ENCODE assay signal across 8 cellular contexts in the genomic region with DNA sequence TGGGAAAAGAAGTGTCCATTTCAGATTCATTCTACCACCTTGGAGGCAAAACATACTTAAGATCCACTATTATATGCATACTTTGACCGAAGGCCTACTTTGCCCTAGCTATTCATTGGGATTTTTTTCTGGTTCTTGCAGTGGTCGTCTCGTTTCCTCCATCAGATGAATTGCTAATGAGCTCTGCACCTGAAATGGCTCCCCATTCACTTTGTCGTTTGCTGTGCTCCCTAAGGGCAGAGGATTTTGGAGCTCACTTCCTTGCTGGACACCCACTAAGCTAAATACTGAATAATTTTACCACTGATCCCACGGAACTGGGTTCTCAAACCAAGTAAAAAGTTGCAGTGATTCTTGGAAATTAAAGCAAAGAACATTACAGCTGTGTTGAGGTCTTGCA. TPM values are rescaled to one million over a fixed set of nuclear protein-coding genes. Genes with fewer than 3 reads are reported as not detected.
A peak's percentile ranks its signal among the peaks of the same experiment; 100 is the strongest.
DNase-seq lines count a peak whose midpoint lies in the region; ATAC-seq, FAIRE-seq and TF ChIP-seq lines count a peak whose summit lies in the region.

No MANE protein-coding gene starts in this region.

- H3K4me2 ChIP-seq in GM23338, result peak overlapping the region; percentile 85

- H3K9me2 ChIP-seq in GM23338 (ENCODE audit: insufficient read depth), result no peaks in the 10 kb centered on the region; the same call in 1 of the 2 replicates

- H3K27me3 ChIP-seq in GM23338 (ENCODE audit: insufficient read depth), result no peaks in the 10 kb centered on the region
- H3K27me3 ChIP-seq in gastrocnemius medialis, result no peaks in the 10 kb centered on the region

- no peak overlapping the region for H2AFZ ChIP-seq in GM23338

- POLR2A ChIA-PET in T-cell (lab: Charles Lee), result interaction anchor here (0.5 to 4.9 kb wide), 5 partner anchors 16 to 189 kb away, joined by 3 to 33 read pairs (median 11); a partner anchor contains a TSS

- TF ChIP-seq CTCF in GM23338 (conservative IDR thresholded peaks at IDR 0.05; ENCODE audit: low read depth in 2 of 2) (no peak), fibroblast of the aortic adventitia (IDR thresholded peaks at IDR 0.05; ENCODE audit: insufficient read depth, low read length) (no peak), gastrocnemius medialis (IDR thresholded peaks at IDR 0.05 in 4 of 5, conservative IDR thresholded peaks at IDR 0.05 in 1 of 5) (no peak)

- H3F3A ChIP-seq in GM23338 (replicated peaks; ENCODE audit: low read depth), result no peaks in the 10 kb centered on the region; the same call in 1 of the 2 replicates

- DNase-seq in GM23338 (ENCODE audit: low spot score) (peak; percentile 47), T-cell (no peak), fibroblast of the aortic adventitia (ENCODE audit: low read depth) (no peak), gastrocnemius medialis (no peak), urothelium cell line (ENCODE audit: low spot score) (no peak), NOMO-1 treated with DMSO at 0.1 percent for 48 hours (lab: John Stamatoyannopoulos, UW; ENCODE audit: unreplicated experiment) (no peak), HuH-7.5 (ENCODE audit: low spot score) (no peak)

- peaks cover 7% of the 10 kb centered on the region for H3K27me3 Mint-ChIP-seq in GM23338 (ENCODE audit: insufficient read depth, low read depth, poor library complexity)
- H3K27me3 Mint-ChIP-seq in T-cell, result no peaks in the 10 kb centered on the region

- ATAC-seq in GM23338 (no peak), T-cell (replicated peaks in 1 of 4) (no peak), gastrocnemius medialis (no peak), GM21526 (IDR thresholded peaks at IDR 0.05; ENCODE audit: low FRiP score, unreplicated experiment) (no peak)

- peak overlapping the region; percentile 94 for H3K4me3 ChIP-seq in GM23338
- peak overlapping the region; percentile 79 for H3K4me3 ChIP-seq in fibroblast of the aortic adventitia (ENCODE audit: low read depth, low read length)
- peak overlapping the region; percentile 73 to 98 (median 91) for H3K4me3 ChIP-seq in gastrocnemius medialis

- H3K4me1 ChIP-seq in GM23338 (ENCODE audit: insufficient read depth), result peaks cover 11% of the 10 kb centered on the region; the same call in 1 of the 2 replicates
- H3K4me1 ChIP-seq in gastrocnemius medialis, result peaks cover 31 to 39% of the 10 kb centered on the region in 2 donors

- H3K36me3 ChIP-seq in GM23338 (ENCODE audit: insufficient read depth) (no peaks in the 10 kb centered on the region), gastrocnemius medialis (no peaks in the 10 kb centered on the region)

- no peak for FAIRE-seq in urothelium cell line (lab: Jason Lieb, UNC)

- H3K79me2 ChIP-seq in GM23338 (replicated peaks; ENCODE audit: insufficient read depth), result peaks cover 61% of the 10 kb centered on the region

- CTCF ChIA-PET in T-cell (lab: Charles Lee), result interaction anchor here (0.5 to 5.6 kb wide), 12 partner anchors 11 to 176 kb away, joined by 3 to 89 read pairs (median 5); a partner anchor contains a TSS

- H3K27ac ChIP-seq in GM23338 (ENCODE audit: low read depth) (peak overlapping the region; percentile 97), gastrocnemius medialis (peak overlapping the region; percentile 89 to 98 (median 95))

- peaks cover 24% of the 10 kb centered on the region for H3K4me1 Mint-ChIP-seq in GM23338
- H3K4me1 Mint-ChIP-seq in T-cell, result peaks cover 45 to 55% (median 50%) of the 10 kb centered on the region in 3 donors

- no peak overlapping the region for H3K27ac Mint-ChIP-seq in GM23338
- H3K27ac Mint-ChIP-seq in T-cell, result peak overlapping the region; percentile 92 to 94

- H3K36me3 Mint-ChIP-seq in GM23338 (ENCODE audit: low read depth), result peaks cover 20% of the 10 kb centered on the region
- peaks cover 3% of the 10 kb centered on the region for H3K36me3 Mint-ChIP-seq in T-cell

- TF ChIP-seq POLR2A in gastrocnemius medialis (IDR thresholded peaks at IDR 0.05), result no peak

- in situ Hi-C loops in gastrocnemius medialis (cut with MboI; ENCODE audit: low sequenced_read_pairs in 4 of 4), result no loop called here

- H3K4me3 Mint-ChIP-seq in GM23338, result peak overlapping the region; percentile 91
- H3K4me3 Mint-ChIP-seq in T-cell, result peak overlapping the region; percentile 92 to 96 (median 95)

- no peaks in the 10 kb centered on the region for H3K9me3 ChIP-seq in gastrocnemius medialis

- intact Hi-C loops in gastrocnemius medialis (cut with DNase I; ENCODE audit: low total_unique reads), result loop anchor here (5.0 kb wide), 3 partner anchors 38 to 132 kb away; no protein-coding TSS in a partner anchor

- H3K9me3 Mint-ChIP-seq in GM23338 (no peaks in the 10 kb centered on the region; the same call in 2 of the 3 replicates), T-cell (peaks cover 0 to 9% (median 4%) of the 10 kb centered on the region in 3 donors)

- peaks cover 3% of the 10 kb centered on the region; the same call in 1 of the 2 replicates for H4K20me1 ChIP-seq in GM23338 (replicated peaks; ENCODE audit: insufficient read depth)

TF ChIP-seq in GM23338, 12 proteins besides CTCF, POLR2A, EP300 and RAD21 (continues in another document):
- no peak for TF ChIP-seq EZH2phosphoT487 (IDR thresholded peaks at IDR 0.05; ENCODE audit: unreplicated experiment)
- TF ChIP-seq, protein P1, sequence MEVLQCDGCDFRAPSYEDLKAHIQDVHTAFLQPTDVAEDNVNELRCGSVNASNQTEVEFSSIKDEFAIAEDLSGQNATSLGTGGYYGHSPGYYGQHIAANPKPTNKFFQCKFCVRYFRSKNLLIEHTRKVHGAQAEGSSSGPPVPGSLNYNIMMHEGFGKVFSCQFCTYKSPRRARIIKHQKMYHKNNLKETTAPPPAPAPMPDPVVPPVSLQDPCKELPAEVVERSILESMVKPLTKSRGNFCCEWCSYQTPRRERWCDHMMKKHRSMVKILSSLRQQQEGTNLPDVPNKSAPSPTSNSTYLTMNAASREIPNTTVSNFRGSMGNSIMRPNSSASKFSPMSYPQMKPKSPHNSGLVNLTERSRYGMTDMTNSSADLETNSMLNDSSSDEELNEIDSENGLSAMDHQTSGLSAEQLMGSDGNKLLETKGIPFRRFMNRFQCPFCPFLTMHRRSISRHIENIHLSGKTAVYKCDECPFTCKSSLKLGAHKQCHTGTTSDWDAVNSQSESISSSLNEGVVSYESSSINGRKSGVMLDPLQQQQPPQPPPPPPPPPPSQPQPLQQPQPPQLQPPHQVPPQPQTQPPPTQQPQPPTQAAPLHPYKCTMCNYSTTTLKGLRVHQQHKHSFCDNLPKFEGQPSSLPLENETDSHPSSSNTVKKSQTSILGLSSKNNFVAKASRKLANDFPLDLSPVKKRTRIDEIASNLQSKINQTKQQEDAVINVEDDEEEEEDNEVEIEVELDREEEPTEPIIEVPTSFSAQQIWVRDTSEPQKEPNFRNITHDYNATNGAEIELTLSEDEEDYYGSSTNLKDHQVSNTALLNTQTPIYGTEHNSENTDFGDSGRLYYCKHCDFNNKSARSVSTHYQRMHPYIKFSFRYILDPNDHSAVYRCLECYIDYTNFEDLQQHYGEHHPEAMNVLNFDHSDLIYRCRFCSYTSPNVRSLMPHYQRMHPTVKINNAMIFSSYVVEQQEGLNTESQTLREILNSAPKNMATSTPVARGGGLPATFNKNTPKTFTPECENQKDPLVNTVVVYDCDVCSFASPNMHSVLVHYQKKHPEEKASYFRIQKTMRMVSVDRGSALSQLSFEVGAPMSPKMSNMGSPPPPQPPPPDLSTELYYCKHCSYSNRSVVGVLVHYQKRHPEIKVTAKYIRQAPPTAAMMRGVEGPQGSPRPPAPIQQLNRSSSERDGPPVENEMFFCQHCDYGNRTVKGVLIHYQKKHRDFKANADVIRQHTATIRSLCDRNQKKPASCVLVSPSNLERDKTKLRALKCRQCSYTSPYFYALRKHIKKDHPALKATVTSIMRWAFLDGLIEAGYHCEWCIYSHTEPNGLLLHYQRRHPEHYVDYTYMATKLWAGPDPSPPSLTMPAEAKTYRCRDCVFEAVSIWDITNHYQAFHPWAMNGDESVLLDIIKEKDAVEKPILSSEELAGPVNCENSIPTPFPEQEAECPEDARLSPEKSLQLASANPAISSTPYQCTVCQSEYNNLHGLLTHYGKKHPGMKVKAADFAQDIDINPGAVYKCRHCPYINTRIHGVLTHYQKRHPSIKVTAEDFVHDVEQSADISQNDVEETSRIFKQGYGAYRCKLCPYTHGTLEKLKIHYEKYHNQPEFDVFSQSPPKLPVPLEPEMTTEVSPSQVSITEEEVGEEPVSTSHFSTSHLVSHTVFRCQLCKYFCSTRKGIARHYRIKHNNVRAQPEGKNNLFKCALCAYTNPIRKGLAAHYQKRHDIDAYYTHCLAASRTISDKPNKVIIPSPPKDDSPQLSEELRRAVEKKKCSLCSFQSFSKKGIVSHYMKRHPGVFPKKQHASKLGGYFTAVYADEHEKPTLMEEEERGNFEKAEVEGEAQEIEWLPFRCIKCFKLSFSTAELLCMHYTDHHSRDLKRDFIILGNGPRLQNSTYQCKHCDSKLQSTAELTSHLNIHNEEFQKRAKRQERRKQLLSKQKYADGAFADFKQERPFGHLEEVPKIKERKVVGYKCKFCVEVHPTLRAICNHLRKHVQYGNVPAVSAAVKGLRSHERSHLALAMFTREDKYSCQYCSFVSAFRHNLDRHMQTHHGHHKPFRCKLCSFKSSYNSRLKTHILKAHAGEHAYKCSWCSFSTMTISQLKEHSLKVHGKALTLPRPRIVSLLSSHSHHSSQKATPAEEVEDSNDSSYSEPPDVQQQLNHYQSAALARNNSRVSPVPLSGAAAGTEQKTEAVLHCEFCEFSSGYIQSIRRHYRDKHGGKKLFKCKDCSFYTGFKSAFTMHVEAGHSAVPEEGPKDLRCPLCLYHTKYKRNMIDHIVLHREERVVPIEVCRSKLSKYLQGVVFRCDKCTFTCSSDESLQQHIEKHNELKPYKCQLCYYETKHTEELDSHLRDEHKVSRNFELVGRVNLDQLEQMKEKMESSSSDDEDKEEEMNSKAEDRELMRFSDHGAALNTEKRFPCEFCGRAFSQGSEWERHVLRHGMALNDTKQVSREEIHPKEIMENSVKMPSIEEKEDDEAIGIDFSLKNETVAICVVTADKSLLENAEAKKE (CRISPR knock-in tag; IDR thresholded peaks at IDR 0.05), result no peak
- TF ChIP-seq NANOG (IDR thresholded peaks at IDR 0.05; ENCODE audit: borderline replicate concordance), result no peak

RNA-seq across cellular contexts. Expression of a gene that starts 1.9 kb away (rescaled TPM):
- total RNA-seq in GM23338 (2014; rRNA removed; shearing (Covaris generic)), result 86.6 and 90.3 TPM in 2 replicates
- 25.8 TPM in 2 replicates for polyA plus RNA-seq in GM23338 (2016; fragmentation: Nextera tagmentation; extraction: Ambion mirVana)
- 10 to 100 TPM; 72.9 to 78.3 (median 76.0) TPM for total RNA-seq in T-cell
- total RNA-seq in fibroblast of the aortic adventitia (ENCODE audit: low replicate concordance), result 47.1 and 89.5 TPM in 2 replicates
- 100 to 1,000 TPM in 1 of 4 donors, 10 to 100 TPM in 3; 49.4 to 100 (median 74.2) TPM for total RNA-seq in gastrocnemius medialis

RNA-seq across cellular contexts. Expression of a gene that starts 16.3 kb away (rescaled TPM):
- 45.0 and 49.9 TPM in 2 replicates for total RNA-seq in GM23338 (2014; rRNA removed; shearing (Covaris generic))
- polyA plus RNA-seq in GM23338 (2016; fragmentation: Nextera tagmentation; extraction: Ambion mirVana), result 20.4 and 21.0 TPM in 2 replicates
- 10 to 100 TPM; 22.2 to 58.3 (median 25.5) TPM for total RNA-seq in T-cell
- total RNA-seq in fibroblast of the aortic adventitia (ENCODE audit: low replicate concordance), result 16.4 and 25.6 TPM in 2 replicates
- total RNA-seq in gastrocnemius medialis, result 10 to 100 TPM; 35.7 to 74.7 (median 41.0) TPM

RNA-seq across cellular contexts. Expression of a gene that starts 22.8 kb away (rescaled TPM):
- total RNA-seq in GM23338 (2014; rRNA removed; shearing (Covaris generic)), result 25.6 and 29.9 TPM in 2 replicates
- 20.0 and 20.9 TPM in 2 replicates for polyA plus RNA-seq in GM23338 (2016; fragmentation: Nextera tagmentation; extraction: Ambion mirVana)
- under 1 TPM in 1 of 5 donors, not detected in 4; 0.23 TPM for total RNA-seq in T-cell
- total RNA-seq in fibroblast of the aortic adventitia (ENCODE audit: low replicate concordance), result 0.16 and 8.9 TPM in 2 replicates
- not detected for total RNA-seq in gastrocnemius medialis
